18 cellular contexts compared by ENCODE assay signal in genomic region chr7:92875171-92875570, GRCh38. TPM values are rescaled to one million over a fixed set of nuclear protein-coding genes. Genes with fewer than 3 reads are reported as not detected.
DNase-seq lines count a peak whose midpoint lies in the region; ATAC-seq, FAIRE-seq and TF ChIP-seq lines count a peak whose summit lies in the region.
"Had no signal": no experiment of that assay in that cellular context is flagged by ENCODE, and none has a peak within 500 bp of the region (broad histone marks: within the 10 kb centered on the region; RNA-seq: fewer than 3 reads in every experiment).

No MANE protein-coding gene starts in this region.

- TF ChIP-seq POLR2A in breast epithelium (IDR thresholded peaks at IDR 0.05) (no peak), endothelial cell of umbilical vein (IDR thresholded peaks at IDR 0.05; ENCODE audit: low read depth, low read length) (no peak)

- peaks cover 50% of the 10 kb centered on the region for H3K4me1 Mint-ChIP-seq in stimulated activated naive CD8-positive, alpha-beta T cell treated with anti-CD3 and anti-CD28 coated beads, Interleukin-15, amount 100 ng/mL, for 72 hours
- H3K4me1 Mint-ChIP-seq: B cell had no signal

- dilution Hi-C loops in mammary epithelial cell (cut with HindIII; ENCODE audit: low sequenced_read_pairs) (loop anchor here (5.0 kb wide), 1 partner anchor 33 kb away; no protein-coding TSS in a partner anchor), endothelial cell of umbilical vein (cut with MboI; ENCODE audit: extremely low pct_ligation_motif_present, low sequenced_read_pairs) (no loop called here)

- H3K79me2 ChIP-seq in mammary epithelial cell (ENCODE audit: insufficient read depth, low read length), result no peaks in the 10 kb centered on the region
- H3K79me2 ChIP-seq in Loucy (ENCODE audit: insufficient read depth, low read length), result peaks cover 21% of the 10 kb centered on the region; the same call in 1 of the 2 replicates
- no peaks in the 10 kb centered on the region for H3K79me2 ChIP-seq in endothelial cell of umbilical vein (ENCODE audit: control insufficient read depth, insufficient read depth, low read length)

- BruUV-seq in mammary epithelial cell (replicated peaks; lab: Mats Ljungman, UMichigan) (no TSS peak), endothelial cell of umbilical vein (replicated peaks; lab: Mats Ljungman, UMichigan) (no TSS peak)

- H3K27me3 ChIP-seq in mammary epithelial cell (ENCODE audit: insufficient read depth, low read length) (no peaks in the 10 kb centered on the region), breast epithelium (no peaks in the 10 kb centered on the region), Loucy (ENCODE audit: insufficient read depth, low read length, poor library complexity, severe bottlenecking) (no peaks in the 10 kb centered on the region), endothelial cell of umbilical vein (ENCODE audit: control insufficient read depth in 2 of 2, insufficient read depth in 2 of 2, low read length in 2 of 2) (no peaks in the 10 kb centered on the region)

- in situ Hi-C loops in mammary epithelial cell (cut with MboI; ENCODE audit: low sequenced_read_pairs in 2 of 2), result no loop called here

- H3K36me3 ChIP-seq in mammary epithelial cell (ENCODE audit: insufficient read depth, low read length), result no peaks in the 10 kb centered on the region
- H3K36me3 ChIP-seq in breast epithelium, result no peaks in the 10 kb centered on the region
- H3K36me3 ChIP-seq in Loucy (ENCODE audit: insufficient read depth, low read length), result no peaks in the 10 kb centered on the region
- H3K36me3 ChIP-seq in endothelial cell of umbilical vein (ENCODE audit: control insufficient read depth in 2 of 2, extremely low read depth in 1 of 2, insufficient read depth in 2 of 2, low read length in 2 of 2), result no peaks in the 10 kb centered on the region

- no peak overlapping the region for H3K9ac ChIP-seq in mammary epithelial cell (ENCODE audit: insufficient read depth, low read length)
- H3K9ac ChIP-seq in Loucy (ENCODE audit: low read depth, low read length, poor library complexity, severe bottlenecking), result no peak overlapping the region
- no peak overlapping the region for H3K9ac ChIP-seq in endothelial cell of umbilical vein (replicated peaks; ENCODE audit: extremely low read depth, insufficient read depth, low read length)

- H3K4me2 ChIP-seq in mammary epithelial cell (ENCODE audit: insufficient read depth, low read depth, low read length) (no peak overlapping the region), Loucy (ENCODE audit: low read depth, low read length, poor library complexity, severe bottlenecking) (peak overlapping the region; percentile 1), endothelial cell of umbilical vein (ENCODE audit: insufficient read depth, low read length) (no peak overlapping the region)

- H2AFZ ChIP-seq in mammary epithelial cell (ENCODE audit: low read depth, low read length), result peak overlapping the region; percentile 69
- H2AFZ ChIP-seq in Loucy (ENCODE audit: low read length), result no peak overlapping the region
- no peak overlapping the region for H2AFZ ChIP-seq in endothelial cell of umbilical vein (ENCODE audit: low read depth, low read length)

- peak; percentile 28 for FAIRE-seq in endothelial cell of umbilical vein (lab: Jason Lieb, UNC)
- FAIRE-seq: K562 had no signal

- H3K4me3 ChIP-seq in mammary epithelial cell (replicated peaks in 1 of 3; ENCODE audit: insufficient read depth in 1 of 3, low read depth in 2 of 3, low read length in 3 of 3) (no peak overlapping the region), breast epithelium (no peak overlapping the region), Loucy (ENCODE audit: low read length, poor library complexity, severe bottlenecking) (no peak overlapping the region), endothelial cell of umbilical vein (replicated peaks in 1 of 3; ENCODE audit: insufficient read depth in 1 of 3, low read depth in 1 of 3, low read length in 3 of 3) (no peak overlapping the region)
- H3K4me3 ChIP-seq: K562 had no signal

- H3K27ac ChIP-seq in mammary epithelial cell (ENCODE audit: insufficient read depth, low read depth, low read length) (peak overlapping the region; percentile 53), breast epithelium (no peak overlapping the region), endothelial cell of umbilical vein (ENCODE audit: insufficient read depth, low read depth, low read length) (peak overlapping the region; percentile 65)

- 100% methylated on average over 1 of the region's 1 CpG for WGBS in mammary epithelial cell (ENCODE audit: low coverage, missing lambda C conversion rate)

- TF ChIP-seq CTCF in mammary epithelial cell (conservative IDR thresholded peaks at IDR 0.05 in 1 of 2, IDR thresholded peaks at IDR 0.05 in 1 of 2; ENCODE audit: extremely low read depth in 1 of 2, insufficient read depth in 1 of 2, low read depth in 1 of 2, low read length in 2 of 2) (no peak), breast epithelium (IDR thresholded peaks at IDR 0.05) (no peak), Loucy (conservative IDR thresholded peaks at IDR 0.05; ENCODE audit: low read length) (no peak), endothelial cell of umbilical vein (IDR thresholded peaks at IDR 0.05; ENCODE audit: extremely low read depth in 1 of 2, insufficient read depth in 1 of 2, low read depth in 1 of 2, low read length in 2 of 2) (no peak)

- POLR2A ChIA-PET in endothelial cell of umbilical vein (lab: Charles Lee), result no interaction called here

- peak; percentile 42 for ATAC-seq in stimulated activated naive CD8-positive, alpha-beta T cell treated with anti-CD3 and anti-CD28 coated beads, Interleukin-15, amount 100 ng/mL, for 72 hours
- ATAC-seq: K562 had no signal

- peaks cover 9 to 18% of the 10 kb centered on the region in 2 donors for H3K9me3 Mint-ChIP-seq in stimulated activated naive CD8-positive, alpha-beta T cell treated with anti-CD3 and anti-CD28 coated beads, Interleukin-15, amount 100 ng/mL, for 72 hours
- H3K9me3 Mint-ChIP-seq: CD4-positive, alpha-beta T cell had no signal

- peak overlapping the region in 1 of 2 donors; percentile 45 for H3K4me3 Mint-ChIP-seq in stimulated activated naive CD8-positive, alpha-beta T cell treated with anti-CD3 and anti-CD28 coated beads, Interleukin-15, amount 100 ng/mL, for 72 hours
- H3K4me3 Mint-ChIP-seq: B cell; CD4-positive, alpha-beta T cell had no signal

- intact Hi-C loops in mammary epithelial cell (cut with micrococcal nuclease) (no loop called here), breast epithelium (cut with DNase I; ENCODE audit: low total_unique reads) (no loop called here), endothelial cell of umbilical vein (cut with micrococcal nuclease) (loop anchor here (2.0 kb wide), 1 partner anchor 138 kb away; no protein-coding TSS in a partner anchor)

- no peaks in the 10 kb centered on the region for H3K9me2 ChIP-seq in Loucy (replicated peaks; ENCODE audit: low read depth, low read length)

- peaks cover 4% of the 10 kb centered on the region for H3K9me3 ChIP-seq in mammary epithelial cell (replicated peaks; ENCODE audit: insufficient read depth, low read length)
- no peaks in the 10 kb centered on the region for H3K9me3 ChIP-seq in breast epithelium
- H3K9me3 ChIP-seq in Loucy (ENCODE audit: insufficient read depth, low read depth, low read length), result no peaks in the 10 kb centered on the region
- no peaks in the 10 kb centered on the region for H3K9me3 ChIP-seq in endothelial cell of umbilical vein (replicated peaks; ENCODE audit: control insufficient read depth, insufficient read depth, low read length)

- DNase-seq in mammary epithelial cell (no peak), breast epithelium (ENCODE audit: low spot score in 2 of 2) (no peak), endothelial cell of umbilical vein (ENCODE audit: low read depth, low spot score) (no peak), T-helper 1 cell (no peak), LoVo (ENCODE audit: low spot score) (no peak)
- no peak for DNase-seq in stimulated activated naive CD8-positive, alpha-beta T cell treated with anti-CD3 and anti-CD28 coated beads, Interleukin-15, amount 100 ng/mL, for 72 hours
- DNase-seq: ACHN; Calu3; CD4-positive, alpha-beta T cell; HCEC 1CT; NCI-H1092; NCI-H2107; NCI-H526; OCI-M1; RPMI8226 had no signal

- H3F3A ChIP-seq in Loucy (ENCODE audit: low read depth), result no peaks in the 10 kb centered on the region; the same call in 1 of the 2 replicates

- CTCF ChIA-PET in mammary epithelial cell (lab: Charles Lee; ENCODE audit: low non-redundant PET), result no interaction called here
- CTCF ChIA-PET in endothelial cell of umbilical vein (lab: Charles Lee), result interaction anchor here (1.0 to 1.6 kb wide), 3 partner anchors 179 to 254 kb away, joined by 3 to 6 read pairs (median 4); no protein-coding TSS in a partner anchor

- no peak overlapping the region for H3K27ac Mint-ChIP-seq in stimulated activated naive CD8-positive, alpha-beta T cell treated with anti-CD3 and anti-CD28 coated beads, Interleukin-15, amount 100 ng/mL, for 72 hours
- H3K27ac Mint-ChIP-seq: B cell; CD4-positive, alpha-beta T cell had no signal

- H3K9me1 ChIP-seq in endothelial cell of umbilical vein (replicated peaks; ENCODE audit: control insufficient read depth, extremely low read depth, insufficient read depth, low read length), result no peaks in the 10 kb centered on the region

- H3K4me1 ChIP-seq in mammary epithelial cell (ENCODE audit: insufficient read depth, low read length) (peaks cover 26% of the 10 kb centered on the region), breast epithelium (no peaks in the 10 kb centered on the region), Loucy (ENCODE audit: insufficient read depth, low read length, poor library complexity, severe bottlenecking) (peaks cover 45% of the 10 kb centered on the region), endothelial cell of umbilical vein (ENCODE audit: control insufficient read depth, extremely low read depth, insufficient read depth, low read length) (peaks cover 18% of the 10 kb centered on the region)

- H4K20me1 ChIP-seq in mammary epithelial cell (ENCODE audit: insufficient read depth, low read length), result no peaks in the 10 kb centered on the region
- no peaks in the 10 kb centered on the region for H4K20me1 ChIP-seq in Loucy (ENCODE audit: insufficient read depth, low read length, poor library complexity, severe bottlenecking)
- no peaks in the 10 kb centered on the region for H4K20me1 ChIP-seq in endothelial cell of umbilical vein (replicated peaks; ENCODE audit: control insufficient read depth, extremely low read depth, insufficient read depth, low read length)

- H3K27me3 Mint-ChIP-seq in stimulated activated naive CD8-positive, alpha-beta T cell treated with anti-CD3 and anti-CD28 coated beads, Interleukin-15, amount 100 ng/mL, for 72 hours, result peaks cover 40% of the 10 kb centered on the region
- H3K27me3 Mint-ChIP-seq: B cell had no signal

RNA-seq across cellular contexts. Expression of gene CDK6, which starts 38.8 kb away (rescaled TPM):
- total RNA-seq in mammary epithelial cell (100 to 1,000 TPM; 130 to 171 TPM), breast epithelium (10 to 100 TPM; 12.8 to 26.2 (median 23.6) TPM), endothelial cell of umbilical vein (28.2 and 28.7 TPM in 2 replicates)
- polyA plus RNA-seq in mammary epithelial cell (49.2 TPM), endothelial cell of umbilical vein (6.0 and 6.7 TPM in 2 replicates)
- polyA minus RNA-seq in mammary epithelial cell (277 TPM), endothelial cell of umbilical vein (37.2 and 55.8 TPM in 2 replicates)
- polyA plus RNA-seq in endothelial cell of umbilical vein (2011; cell fraction: cytosol; rRNA removed), result 5.0 and 5.5 TPM in 2 replicates
- polyA plus RNA-seq in endothelial cell of umbilical vein (2011; cell fraction: nucleus; rRNA removed), result 21.9 and 22.8 TPM in 2 replicates
- 5.2 and 7.4 TPM in 2 replicates for polyA plus RNA-seq in endothelial cell of umbilical vein (2012)
- 90.3 TPM for polyA minus RNA-seq in endothelial cell of umbilical vein (2011; cell fraction: cytosol; rRNA and poly(A)+ RNA removed)
- 69.8 and 112 TPM in 2 replicates for polyA minus RNA-seq in endothelial cell of umbilical vein (2011; cell fraction: nucleus; rRNA and poly(A)+ RNA removed)

Comparison
In these comparisons a context has a peak if more than half of its experiments do, and no peak if none do; other contexts are left out.
1. H3K27ac ChIP-seq: peak in mammary epithelial cell (single experiment) and endothelial cell of umbilical vein (single experiment); none in breast epithelium (0 of 2).